ENCODE assay signal across 10 cellular contexts in genomic region chr2:227480528-227480927, GRCh38. TPM values are rescaled to one million over a fixed set of nuclear protein-coding genes. Genes with fewer than 3 reads are reported as not detected.
DNase-seq lines count a peak whose midpoint lies in the region; ATAC-seq, FAIRE-seq and TF ChIP-seq lines count a peak whose summit lies in the region.
"Had no signal": no experiment of that assay in that cellular context is flagged by ENCODE, and none has a peak within 500 bp of the region (broad histone marks: within the 10 kb centered on the region; RNA-seq: fewer than 3 reads in every experiment).

No MANE protein-coding gene starts in this region.

- no peak for DNase-seq in A549 (ENCODE audit: low read depth in 1 of 2, low spot score in 1 of 2)
- DNase-seq in activated T-helper 2 cell treated with anti-CD3 and anti-CD28 coated beads, Interferon-gamma antibody, Interleukin-2, Interleukin-4, amounts not matched to agents 10 μg/mL and 5 μg/mL and 100 μg/mL, durations not matched to agents 14 hours and 24 hours and 36 hours (ENCODE audit: low spot score) = no peak
- no peak for DNase-seq in RKO (ENCODE audit: low spot score)
- no peak for DNase-seq in NCI-H1048 (lab: John Stamatoyannopoulos, UW)
- DNase-seq: WERI-Rb-1 had no signal

- no peaks in the 10 kb centered on the region for H3K27me3 Mint-ChIP-seq in activated T-helper 2 cell treated with anti-CD3 and anti-CD28 coated beads, Interferon-gamma antibody, Interleukin-2, Interleukin-4, amounts not matched to agents 10 μg/mL and 5 μg/mL and 100 μg/mL, durations not matched to agents 14 hours and 24 hours and 36 hours (ENCODE audit: low read depth)

- CTCF ChIA-PET in A549 (lab: Yijun Ruan, JAX) = interaction anchor here (0.6 to 2.4 kb wide), 21 partner anchors 9 to 694 kb away, joined by 3 to 15 read pairs (median 3); partner anchors contain the start of gene TM4SF20

- no peak overlapping the region for H3K4me3 ChIP-seq in A549
- H3K4me3 ChIP-seq: vagina had no signal

- TF ChIP-seq EP300 in A549 (IDR thresholded peaks at IDR 0.05) = no peak

- TF ChIP-seq POLR2A in A549 (IDR thresholded peaks at IDR 0.05; ENCODE audit: low read length) = no peak

- peaks cover 6% of the 10 kb centered on the region; the same call in 2 of the 3 replicates for H3K9me3 ChIP-seq in A549
- H3K9me3 ChIP-seq: vagina had no signal

- no peak for FAIRE-seq in A549 (lab: Jason Lieb, UNC)

- peaks cover 88% of the 10 kb centered on the region for H3K4me1 ChIP-seq in A549

- H3K36me3 Mint-ChIP-seq in activated T-helper 2 cell treated with anti-CD3 and anti-CD28 coated beads, Interferon-gamma antibody, Interleukin-2, Interleukin-4, amounts not matched to agents 10 μg/mL and 5 μg/mL and 100 μg/mL, durations not matched to agents 14 hours and 24 hours and 36 hours (ENCODE audit: low read depth) = peaks cover 29% of the 10 kb centered on the region

- TF ChIP-seq RAD21 in A549 (conservative IDR thresholded peaks at IDR 0.05 in 1 of 2, IDR thresholded peaks at IDR 0.05 in 1 of 2) = no peak

- peak overlapping the region; percentile 94 for H3K4me2 ChIP-seq in A549

- no peak for TF ChIP-seq CTCF in A549 (IDR thresholded peaks at IDR 0.05)

- H3K27ac Mint-ChIP-seq in activated T-helper 2 cell treated with anti-CD3 and anti-CD28 coated beads, Interferon-gamma antibody, Interleukin-2, Interleukin-4, amounts not matched to agents 10 μg/mL and 5 μg/mL and 100 μg/mL, durations not matched to agents 14 hours and 24 hours and 36 hours = peak overlapping the region; percentile 43

- peaks cover 7% of the 10 kb centered on the region for H3K9me3 Mint-ChIP-seq in activated T-helper 2 cell treated with anti-CD3 and anti-CD28 coated beads, Interferon-gamma antibody, Interleukin-2, Interleukin-4, amounts not matched to agents 10 μg/mL and 5 μg/mL and 100 μg/mL, durations not matched to agents 14 hours and 24 hours and 36 hours

- 69% methylated on average over 2 of the region's 2 CpGs for WGBS in A549 (ENCODE audit: missing lambda C conversion rate)

- no peak overlapping the region for H3K4me3 Mint-ChIP-seq in activated T-helper 2 cell treated with anti-CD3 and anti-CD28 coated beads, Interferon-gamma antibody, Interleukin-2, Interleukin-4, amounts not matched to agents 10 μg/mL and 5 μg/mL and 100 μg/mL, durations not matched to agents 14 hours and 24 hours and 36 hours (ENCODE audit: low read depth)

- POLR2A ChIA-PET in A549 (lab: Yijun Ruan, JAX) = interaction anchor here (1.0 kb wide), 1 partner anchor 65 kb away, joined by 3 read pairs; no protein-coding TSS in a partner anchor

- ATAC-seq in A549 (peak in 1 of 2 experiments; percentile 5; a peak in 1 of 6 replicates), GM18873 (IDR thresholded peaks at IDR 0.05; ENCODE audit: low FRiP score, unreplicated experiment) (peak; percentile 43), HG02885 (IDR thresholded peaks at IDR 0.05; ENCODE audit: poor library complexity, unreplicated experiment) (peak; percentile 52), GM19395 (IDR thresholded peaks at IDR 0.05; ENCODE audit: unreplicated experiment) (no peak), GM19328 (IDR thresholded peaks at IDR 0.05; ENCODE audit: unreplicated experiment) (no peak)

- intact Hi-C loops in activated T-helper 2 cell treated with anti-CD3 and anti-CD28 coated beads, Interferon-gamma antibody, Interleukin-2, Interleukin-4, amounts not matched to agents 10 μg/mL and 5 μg/mL and 100 μg/mL, durations not matched to agents 14 hours and 24 hours and 36 hours (cut with micrococcal nuclease) = loop anchor here (2.0 to 5.0 kb wide), 2 partner anchors 18 to 37 kb away; no protein-coding TSS in a partner anchor

- peaks cover 41% of the 10 kb centered on the region for H3K4me1 Mint-ChIP-seq in activated T-helper 2 cell treated with anti-CD3 and anti-CD28 coated beads, Interferon-gamma antibody, Interleukin-2, Interleukin-4, amounts not matched to agents 10 μg/mL and 5 μg/mL and 100 μg/mL, durations not matched to agents 14 hours and 24 hours and 36 hours (ENCODE audit: low read depth)

- peak overlapping the region; percentile 7 to 20; a peak in 3 of 6 replicates for H3K27ac ChIP-seq in A549
- H3K27ac ChIP-seq: vagina, WERI-Rb-1 had no signal

TF ChIP-seq in A549, 52 proteins besides CTCF, POLR2A, EP300 and RAD21:
- no peak for TF ChIP-seq MAZ (IDR thresholded peaks at IDR 0.05; ENCODE audit: borderline replicate concordance, low read depth, low read length)
- TF ChIP-seq NFE2L2 (conservative IDR thresholded peaks at IDR 0.05; ENCODE audit: low read length) = no peak
- no peak for TF ChIP-seq BCL3 (IDR thresholded peaks at IDR 0.05)
- TF ChIP-seq JUN (IDR thresholded peaks at IDR 0.05) = no peak
- no peak for TF ChIP-seq SMC3 (IDR thresholded peaks at IDR 0.05)
- no peak for TF ChIP-seq EHMT2 (IDR thresholded peaks at IDR 0.05; ENCODE audit: low read depth)
- no peak for TF ChIP-seq NPAS2 (CRISPR knock-in tag; IDR thresholded peaks at IDR 0.05; ENCODE audit: borderline replicate concordance)
- TF ChIP-seq CBX2 (IDR thresholded peaks at IDR 0.05; ENCODE audit: borderline replicate concordance, low read depth) = no peak
- TF ChIP-seq JUNB (IDR thresholded peaks at IDR 0.05) = no peak
- no peak for TF ChIP-seq ZFP36 (IDR thresholded peaks at IDR 0.05; ENCODE audit: borderline replicate concordance, partially characterized antibody)
- no peak for TF ChIP-seq PBX3 (IDR thresholded peaks at IDR 0.05)
- no peak for TF ChIP-seq KDM1A (IDR thresholded peaks at IDR 0.05; ENCODE audit: low read depth)

RNA-seq across cellular contexts. Expression of gene AGFG1, which starts 8.6 kb away (rescaled TPM):
- polyA plus RNA-seq in A549 (2011; rRNA removed) (384 and 415 TPM in 2 replicates), A549 (2017; fragmentation: RNase III; extraction: RNeasy Plus Mini Kit Qiagen cat#74134 plus additional on column Dnase treatment) (96.9 to 104 TPM (median 100 TPM) in 3 replicates)
- 107 and 152 TPM in 2 replicates for polyA plus RNA-seq in A549 (2012; cell fraction: cytosol; rRNA removed)
- 116 and 183 TPM in 2 replicates for polyA plus RNA-seq in A549 (2012; cell fraction: nucleus; rRNA removed)
- polyA minus RNA-seq in A549 (2011; rRNA and poly(A)+ RNA removed) = 677 and 730 TPM in 2 replicates
- total RNA-seq in activated T-helper 2 cell treated with anti-CD3 and anti-CD28 coated beads, Interferon-gamma antibody, Interleukin-2, Interleukin-4, amounts not matched to agents 10 μg/mL and 5 μg/mL and 100 μg/mL, durations not matched to agents 14 hours and 24 hours and 36 hours = 137 and 139 TPM in 2 replicates

Comparison
In these comparisons a context has a peak if more than half of its experiments do, and no peak if none do; other contexts are left out.
1. ATAC-seq: peak in GM18873 (single experiment) and HG02885 (single experiment); none in GM19395 (single experiment) and GM19328 (single experiment).